ENCODE assay signal across 26 cellular contexts in the genomic region with DNA sequence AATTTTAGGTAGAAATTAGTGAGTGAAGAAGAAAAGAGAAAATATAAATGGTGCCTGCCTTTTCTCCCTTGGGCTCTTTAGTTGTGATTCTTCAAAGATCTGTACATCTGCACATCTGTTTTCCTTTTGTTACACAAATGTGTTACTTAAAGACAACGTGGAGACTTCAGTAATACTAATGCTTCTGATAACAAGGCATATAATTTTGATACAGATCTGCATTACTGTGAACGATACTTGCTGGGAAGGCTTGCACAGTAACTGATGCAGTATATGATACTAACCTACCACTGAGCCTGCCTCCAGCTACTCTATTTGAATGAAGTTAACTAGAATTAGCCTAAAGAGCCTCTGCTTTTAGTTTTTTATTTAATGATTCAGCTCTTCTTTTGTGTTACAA.
DNase-seq lines count a peak whose midpoint lies in the region; ATAC-seq and TF ChIP-seq lines count a peak whose summit lies in the region.
"Had no signal": no experiment of that assay in that cellular context is flagged by ENCODE, and none has a peak within 500 bp of the region (broad histone marks: within the 10 kb centered on the region; RNA-seq: fewer than 3 reads in every experiment).

No MANE protein-coding gene starts in this region.

- H2AFZ ChIP-seq in GM23338 (no peak overlapping the region), neural progenitor cell (replicated peaks) (peak overlapping the region; percentile 61)

- H3K9ac ChIP-seq in SK-N-MC (ENCODE audit: insufficient read length) = peak overlapping the region; percentile 1
- H3K9ac ChIP-seq in neural progenitor cell = no peak overlapping the region
- H3K9ac ChIP-seq: BLaER1 had no signal

- in situ Hi-C loops in HAP-1 (cut with MboI; ENCODE audit: low sequenced_read_pairs) = no loop called here

- no peak for TF ChIP-seq CTCF in GM23338 (conservative IDR thresholded peaks at IDR 0.05; ENCODE audit: low read depth in 2 of 2)
- no peak for TF ChIP-seq CTCF in neural progenitor cell (IDR thresholded peaks at IDR 0.05)

- H3K4me3 Mint-ChIP-seq in GM23338 = no peak overlapping the region; the same call in 2 of the 3 replicates
- H3K4me3 Mint-ChIP-seq in neural progenitor cell = no peak overlapping the region
- H3K4me3 Mint-ChIP-seq: CD14-positive monocyte; CD4-positive, alpha-beta memory T cell; CD4-positive, CD25-positive, alpha-beta regulatory T cell; CD8-positive, alpha-beta memory T cell had no signal

- H4K20me1 ChIP-seq in GM23338 (replicated peaks; ENCODE audit: insufficient read depth) = no peaks in the 10 kb centered on the region
- H4K20me1 ChIP-seq in neural progenitor cell (ENCODE audit: low read depth) = no peaks in the 10 kb centered on the region
- H4K20me1 ChIP-seq: BLaER1 had no signal

- H3K4me3 ChIP-seq in GM23338 (no peak overlapping the region), HAP-1 (no peak overlapping the region), SK-N-MC (peak overlapping the region; percentile 50), neural progenitor cell (no peak overlapping the region)
- H3K4me3 ChIP-seq: BLaER1, GM12878 had no signal

- H3K36me3 ChIP-seq in GM23338 (ENCODE audit: insufficient read depth) (no peaks in the 10 kb centered on the region), HAP-1 (replicated peaks) (no peaks in the 10 kb centered on the region), SK-N-MC (ENCODE audit: insufficient read depth, low read length) (no peaks in the 10 kb centered on the region), neural progenitor cell (no peaks in the 10 kb centered on the region)
- H3K36me3 ChIP-seq: BE2C, BLaER1 had no signal

- H3K9me3 Mint-ChIP-seq in GM23338 (peaks cover 11% of the 10 kb centered on the region), neural progenitor cell (peaks cover 2% of the 10 kb centered on the region)

- H3K9me2 ChIP-seq in GM23338 (ENCODE audit: insufficient read depth) = 0 out of 2 replicates have a peak, but pooled peaks cover 3% of the 10 kb centered on the region

- H3K27me3 Mint-ChIP-seq in GM23338 (ENCODE audit: insufficient read depth, low read depth, poor library complexity) (peaks cover 3% of the 10 kb centered on the region), neural progenitor cell (ENCODE audit: insufficient read depth, low read depth) (no peaks in the 10 kb centered on the region)
- H3K27me3 Mint-ChIP-seq: CD4-positive, alpha-beta memory T cell; CD4-positive, CD25-positive, alpha-beta regulatory T cell; CD8-positive, alpha-beta memory T cell had no signal

- H3K4me2 ChIP-seq in GM23338 (no peak overlapping the region; the same call in 1 of the 2 replicates), neural progenitor cell (no peak overlapping the region)
- H3K4me2 ChIP-seq: BLaER1 had no signal

- no peak overlapping the region for H3K27ac ChIP-seq in GM23338 (ENCODE audit: low read depth)
- H3K27ac ChIP-seq in SK-N-MC = peak overlapping the region; percentile 70
- no peak overlapping the region for H3K27ac ChIP-seq in neural progenitor cell
- H3K27ac ChIP-seq: BLaER1 had no signal

- H3F3A ChIP-seq in GM23338 (replicated peaks; ENCODE audit: low read depth) (no peaks in the 10 kb centered on the region), neural progenitor cell (ENCODE audit: low read depth) (no peaks in the 10 kb centered on the region)

- no peaks in the 10 kb centered on the region for H3K9me3 ChIP-seq in HAP-1
- H3K9me3 ChIP-seq in SK-N-MC (ENCODE audit: low read depth, low read length) = no peaks in the 10 kb centered on the region
- H3K9me3 ChIP-seq in neural progenitor cell (ENCODE audit: low read depth) = no peaks in the 10 kb centered on the region
- H3K9me3 ChIP-seq: BE2C, BLaER1 had no signal

- H3K4me1 ChIP-seq in GM23338 (ENCODE audit: insufficient read depth) (peaks cover 8% of the 10 kb centered on the region; the same call in 1 of the 2 replicates), HAP-1 (peaks cover 22% of the 10 kb centered on the region), neural progenitor cell (no peaks in the 10 kb centered on the region)
- H3K4me1 ChIP-seq: BLaER1 had no signal

- H3K27ac Mint-ChIP-seq in GM23338 = peak overlapping the region; percentile 64; the same call in 1 of the 2 replicates
- H3K27ac Mint-ChIP-seq in neural progenitor cell = no peak overlapping the region
- H3K27ac Mint-ChIP-seq: CD14-positive monocyte; CD4-positive, alpha-beta memory T cell; CD4-positive, CD25-positive, alpha-beta regulatory T cell; CD8-positive, alpha-beta memory T cell had no signal

- DNase-seq in GM23338 (ENCODE audit: low spot score) = no peak
- peak; percentile 33 to 66 for DNase-seq in HAP-1 (ENCODE audit: low spot score in 2 of 2)
- DNase-seq in SK-N-MC (ENCODE audit: low read depth, low spot score) = peak; percentile 57
- DNase-seq in neural progenitor cell (ENCODE audit: low spot score) = no peak
- no peak for DNase-seq in activated effector memory CD4-positive, alpha-beta T cell treated with anti-CD3 and anti-CD28 coated beads, Interleukin-2, amount 50 U/mL, for 16 hours
- no peak for DNase-seq in HK-2 (ENCODE audit: unreplicated experiment)
- no peak for DNase-seq in GOT3 (lab: John Stamatoyannopoulos, UW)
- DNase-seq: 8988T; ACHN; BE2C; C1 segment of cervical spinal cord; CD4-positive, alpha-beta memory T cell; CD4-positive, CD25-positive, alpha-beta regulatory T cell; CD8-positive, alpha-beta memory T cell; COR-L47; DMS 273 treated with DMSO at 0.1 percent for 48 hours; DMS153; DMS53; DMS79; DND-41; EL; GDM1 had no signal

- no peak; the same call in 2 of the 3 replicates for ATAC-seq in GM23338
- no peak for ATAC-seq in HG02571 (IDR thresholded peaks at IDR 0.05; ENCODE audit: unreplicated experiment)
- ATAC-seq: GM12878 had no signal

- H3K4me1 Mint-ChIP-seq in GM23338 = peaks cover 15% of the 10 kb centered on the region; the same call in 2 of the 3 replicates
- no peaks in the 10 kb centered on the region for H3K4me1 Mint-ChIP-seq in neural progenitor cell
- H3K4me1 Mint-ChIP-seq: CD14-positive monocyte; CD4-positive, alpha-beta memory T cell; CD4-positive, CD25-positive, alpha-beta regulatory T cell; CD8-positive, alpha-beta memory T cell had no signal

- H3K79me2 ChIP-seq in GM23338 (replicated peaks; ENCODE audit: insufficient read depth) (no peaks in the 10 kb centered on the region), neural progenitor cell (ENCODE audit: low read depth) (no peaks in the 10 kb centered on the region)

- no peaks in the 10 kb centered on the region for H3K27me3 ChIP-seq in GM23338 (ENCODE audit: insufficient read depth)
- no peaks in the 10 kb centered on the region for H3K27me3 ChIP-seq in HAP-1 (ENCODE audit: low read depth)
- H3K27me3 ChIP-seq in neural progenitor cell = no peaks in the 10 kb centered on the region
- H3K27me3 ChIP-seq: BE2C, BLaER1 had no signal

- H3K36me3 Mint-ChIP-seq in GM23338 (ENCODE audit: low read depth) (peaks cover 11% of the 10 kb centered on the region), neural progenitor cell (no peaks in the 10 kb centered on the region)
- H3K36me3 Mint-ChIP-seq: CD14-positive monocyte; CD4-positive, alpha-beta memory T cell; CD4-positive, CD25-positive, alpha-beta regulatory T cell; CD8-positive, alpha-beta memory T cell had no signal

TF ChIP-seq in GM23338, 12 proteins besides CTCF, POLR2A, EP300 and RAD21 (continues in another document):
- TF ChIP-seq POLR2AphosphoS5 (IDR thresholded peaks at IDR 0.05; ENCODE audit: low read depth) = no peak
- TF ChIP-seq EZH2phosphoT487 (IDR thresholded peaks at IDR 0.05; ENCODE audit: unreplicated experiment) = no peak
- TF ChIP-seq, protein P1, sequence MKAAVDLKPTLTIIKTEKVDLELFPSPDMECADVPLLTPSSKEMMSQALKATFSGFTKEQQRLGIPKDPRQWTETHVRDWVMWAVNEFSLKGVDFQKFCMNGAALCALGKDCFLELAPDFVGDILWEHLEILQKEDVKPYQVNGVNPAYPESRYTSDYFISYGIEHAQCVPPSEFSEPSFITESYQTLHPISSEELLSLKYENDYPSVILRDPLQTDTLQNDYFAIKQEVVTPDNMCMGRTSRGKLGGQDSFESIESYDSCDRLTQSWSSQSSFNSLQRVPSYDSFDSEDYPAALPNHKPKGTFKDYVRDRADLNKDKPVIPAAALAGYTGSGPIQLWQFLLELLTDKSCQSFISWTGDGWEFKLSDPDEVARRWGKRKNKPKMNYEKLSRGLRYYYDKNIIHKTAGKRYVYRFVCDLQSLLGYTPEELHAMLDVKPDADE (IDR thresholded peaks at IDR 0.05) = no peak
- TF ChIP-seq JUNB (IDR thresholded peaks at IDR 0.05; ENCODE audit: unreplicated experiment) = no peak
- no peak for TF ChIP-seq EZH2 (IDR thresholded peaks at IDR 0.05; ENCODE audit: low read depth, unreplicated experiment)
- TF ChIP-seq ZNF331 (CRISPR knock-in tag; IDR thresholded peaks at IDR 0.05; ENCODE audit: low read depth) = no peak
- TF ChIP-seq STAT1 (IDR thresholded peaks at IDR 0.05; ENCODE audit: unreplicated experiment) = no peak
- TF ChIP-seq, protein P2, sequence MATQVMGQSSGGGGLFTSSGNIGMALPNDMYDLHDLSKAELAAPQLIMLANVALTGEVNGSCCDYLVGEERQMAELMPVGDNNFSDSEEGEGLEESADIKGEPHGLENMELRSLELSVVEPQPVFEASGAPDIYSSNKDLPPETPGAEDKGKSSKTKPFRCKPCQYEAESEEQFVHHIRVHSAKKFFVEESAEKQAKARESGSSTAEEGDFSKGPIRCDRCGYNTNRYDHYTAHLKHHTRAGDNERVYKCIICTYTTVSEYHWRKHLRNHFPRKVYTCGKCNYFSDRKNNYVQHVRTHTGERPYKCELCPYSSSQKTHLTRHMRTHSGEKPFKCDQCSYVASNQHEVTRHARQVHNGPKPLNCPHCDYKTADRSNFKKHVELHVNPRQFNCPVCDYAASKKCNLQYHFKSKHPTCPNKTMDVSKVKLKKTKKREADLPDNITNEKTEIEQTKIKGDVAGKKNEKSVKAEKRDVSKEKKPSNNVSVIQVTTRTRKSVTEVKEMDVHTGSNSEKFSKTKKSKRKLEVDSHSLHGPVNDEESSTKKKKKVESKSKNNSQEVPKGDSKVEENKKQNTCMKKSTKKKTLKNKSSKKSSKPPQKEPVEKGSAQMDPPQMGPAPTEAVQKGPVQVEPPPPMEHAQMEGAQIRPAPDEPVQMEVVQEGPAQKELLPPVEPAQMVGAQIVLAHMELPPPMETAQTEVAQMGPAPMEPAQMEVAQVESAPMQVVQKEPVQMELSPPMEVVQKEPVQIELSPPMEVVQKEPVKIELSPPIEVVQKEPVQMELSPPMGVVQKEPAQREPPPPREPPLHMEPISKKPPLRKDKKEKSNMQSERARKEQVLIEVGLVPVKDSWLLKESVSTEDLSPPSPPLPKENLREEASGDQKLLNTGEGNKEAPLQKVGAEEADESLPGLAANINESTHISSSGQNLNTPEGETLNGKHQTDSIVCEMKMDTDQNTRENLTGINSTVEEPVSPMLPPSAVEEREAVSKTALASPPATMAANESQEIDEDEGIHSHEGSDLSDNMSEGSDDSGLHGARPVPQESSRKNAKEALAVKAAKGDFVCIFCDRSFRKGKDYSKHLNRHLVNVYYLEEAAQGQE (IDR thresholded peaks at IDR 0.05; ENCODE audit: unreplicated experiment) = no peak

Comparison
In these comparisons a context has a peak if more than half of its experiments do, and no peak if none do; other contexts are left out.
1. DNase-seq: peak in HAP-1 (2 of 2) and SK-N-MC (single experiment); none in GM23338 (single experiment), neural progenitor cell (single experiment), activated effector memory CD4-positive, alpha-beta T cell treated with anti-CD3 and anti-CD28 coated beads, Interleukin-2, amount 50 U/mL, for 16 hours (single experiment), HK-2 (single experiment) and GOT3 (single experiment).